9 cellular contexts compared by ENCODE assay signal in genomic region chr5:79140553-79140952, GRCh38. TPM values are rescaled to one million over a fixed set of nuclear protein-coding genes. Genes with fewer than 3 reads are reported as not detected.
"Had no signal": no experiment of that assay in that cellular context is flagged by ENCODE, and none has a peak within 500 bp of the region (broad histone marks: within the 10 kb centered on the region; RNA-seq: fewer than 3 reads in every experiment).

No MANE protein-coding gene starts in this region.

- H3K4me3 ChIP-seq: GM23338 had no signal

- FAIRE-seq: H1, H54, HTR-8/SVneo had no signal

- H3K4me2 ChIP-seq: GM23338 had no signal

- ATAC-seq: GM23338 had no signal

- H2AFZ ChIP-seq: GM23338 had no signal

- DNase-seq: H9, HCEC 1CT, KG1 had no signal

RNA-seq across cellular contexts. Expression of gene BHMT, which starts 28.9 kb away (rescaled TPM):
- total RNA-seq: HT-29 had no signal
- polyA plus RNA-seq: IgD-negative memory B cell had no signal
